In genomic region chr5:151019331-151019730, GRCh38 we compare ENCODE assay signal across 22 cellular contexts. TPM values are rescaled to one million over a fixed set of nuclear protein-coding genes. Genes with fewer than 3 reads are reported as not detected.
DNase-seq lines count a peak whose midpoint lies in the region; ATAC-seq and TF ChIP-seq lines count a peak whose summit lies in the region.
"Had no signal": no experiment of that assay in that cellular context is flagged by ENCODE, and none has a peak within 500 bp of the region (broad histone marks: within the 10 kb centered on the region; RNA-seq: fewer than 3 reads in every experiment).

No MANE protein-coding gene starts in this region.

- H3K27me3 ChIP-seq in mammary epithelial cell (ENCODE audit: insufficient read depth, low read length) (no peaks in the 10 kb centered on the region), upper lobe of left lung (no peaks in the 10 kb centered on the region)

- H3K4me2 ChIP-seq in mammary epithelial cell (ENCODE audit: insufficient read depth, low read depth, low read length) = no peak overlapping the region

- H3K4me1 ChIP-seq in mammary epithelial cell (ENCODE audit: insufficient read depth, low read length) = peaks cover 22% of the 10 kb centered on the region
- peaks cover 29 to 76% (median 40%) of the 10 kb centered on the region in 4 donors for H3K4me1 ChIP-seq in upper lobe of left lung

- H3K4me3 ChIP-seq in mammary epithelial cell (replicated peaks in 1 of 3; ENCODE audit: insufficient read depth in 1 of 3, low read depth in 2 of 3, low read length in 3 of 3) = no peak overlapping the region
- no peak overlapping the region for H3K4me3 ChIP-seq in upper lobe of left lung
- H3K4me3 ChIP-seq: K562 had no signal

- POLR2A ChIA-PET in MCF 10A (lab: Yijun Ruan, JAX) (interaction anchor here (1.0 kb wide), 1 partner anchor 17 kb away, joined by 3 read pairs; no protein-coding TSS in a partner anchor), activated B cell treated with CpG ODN at 0.5 μM for 24 hours (lab: Charles Lee) (no interaction called here)
- POLR2A ChIA-PET in naive thymus-derived CD8-positive, alpha-beta T cell (lab: Charles Lee) = no interaction called here

- DNase-seq in MCF 10A (ENCODE audit: unreplicated experiment) (no peak), mammary epithelial cell (no peak), activated B cell treated with CpG ODN at 0.5 μM for 24 hours (no peak), upper lobe of left lung (no peak), substantia nigra (lab: John Stamatoyannopoulos, UW) (no peak)
- no peak for DNase-seq in naive thymus-derived CD8-positive, alpha-beta T cell
- DNase-seq: activated CD4-positive, alpha-beta T cell treated with anti-CD3 and anti-CD28 coated beads, Interleukin-2, amount 50 U/mL, for 4 hours; activated gamma-delta T cell; foreskin fibroblast; GF-D8; mesenchymal stem cell; NCI-H187; NCI-H345; NK-92 treated with Interleukin-12 subunit alpha and Interleukin-12 subunit beta, amount 100 ng/mL, for 24 hours; spleen; stimulated activated CD4-positive, alpha-beta T cell treated with anti-CD3 and anti-CD28 coated beads, Interleukin-4, amount 100 ng/mL, for 24 hours; stimulated activated naive CD8-positive, alpha-beta T cell treated with anti-CD3 and anti-CD28 coated beads, Interleukin-15, amount 100 ng/mL, for 72 hours had no signal

- dilution Hi-C loops in mammary epithelial cell (cut with HindIII; ENCODE audit: low sequenced_read_pairs) = no loop called here

- H2AFZ ChIP-seq in mammary epithelial cell (ENCODE audit: low read depth, low read length) = no peak overlapping the region

- ATAC-seq in activated B cell treated with CpG ODN at 0.5 μM for 24 hours (ENCODE audit: low read depth) (no peak), upper lobe of left lung (ENCODE audit: low FRiP score in 2 of 2) (no peak), HG03432 (IDR thresholded peaks at IDR 0.05; ENCODE audit: unreplicated experiment) (no peak), GM18517 (IDR thresholded peaks at IDR 0.05; ENCODE audit: unreplicated experiment) (no peak)
- no peak for ATAC-seq in naive thymus-derived CD8-positive, alpha-beta T cell
- ATAC-seq: K562; stimulated activated naive CD8-positive, alpha-beta T cell treated with anti-CD3 and anti-CD28 coated beads, Interleukin-15, amount 100 ng/mL, for 72 hours had no signal

- TF ChIP-seq CTCF in MCF 10A (IDR thresholded peaks at IDR 0.05; ENCODE audit: unreplicated experiment) (no peak), mammary epithelial cell (conservative IDR thresholded peaks at IDR 0.05 in 1 of 2, IDR thresholded peaks at IDR 0.05 in 1 of 2; ENCODE audit: extremely low read depth in 1 of 2, insufficient read depth in 1 of 2, low read depth in 1 of 2, low read length in 2 of 2) (no peak), activated B cell treated with CpG ODN at 0.5 μM for 24 hours (IDR thresholded peaks at IDR 0.05) (no peak), upper lobe of left lung (IDR thresholded peaks at IDR 0.05) (no peak)

- H3K27me3 Mint-ChIP-seq in MCF 10A (ENCODE audit: insufficient read depth, unreplicated experiment) (no peaks in the 10 kb centered on the region), activated B cell treated with CpG ODN at 0.5 μM for 24 hours (no peaks in the 10 kb centered on the region)
- H3K27me3 Mint-ChIP-seq in naive thymus-derived CD8-positive, alpha-beta T cell = peaks cover 4 to 24% (median 7%) of the 10 kb centered on the region in 5 donors

- CTCF ChIA-PET in MCF 10A (lab: Yijun Ruan, JAX) = interaction anchor here (0.6 to 2.3 kb wide), 6 partner anchors 32 to 945 kb away, joined by 4 to 6 read pairs (median 4); no protein-coding TSS in a partner anchor
- CTCF ChIA-PET in mammary epithelial cell (lab: Charles Lee; ENCODE audit: low non-redundant PET) = no interaction called here
- CTCF ChIA-PET in activated B cell treated with CpG ODN at 0.5 μM for 24 hours (lab: Charles Lee) = no interaction called here

- no peaks in the 10 kb centered on the region for H3K79me2 ChIP-seq in mammary epithelial cell (ENCODE audit: insufficient read depth, low read length)

- H3K4me1 Mint-ChIP-seq in MCF 10A (ENCODE audit: insufficient read depth, unreplicated experiment) = peaks cover 27% of the 10 kb centered on the region
- peaks cover 20% of the 10 kb centered on the region for H3K4me1 Mint-ChIP-seq in activated B cell treated with CpG ODN at 0.5 μM for 24 hours
- peaks cover 13 to 25% (median 17%) of the 10 kb centered on the region in 4 donors for H3K4me1 Mint-ChIP-seq in naive thymus-derived CD8-positive, alpha-beta T cell

- H3K9me3 Mint-ChIP-seq in MCF 10A (ENCODE audit: unreplicated experiment) (no peaks in the 10 kb centered on the region), activated B cell treated with CpG ODN at 0.5 μM for 24 hours (no peaks in the 10 kb centered on the region)
- H3K9me3 Mint-ChIP-seq in naive thymus-derived CD8-positive, alpha-beta T cell = no peaks in the 10 kb centered on the region
- H3K9me3 Mint-ChIP-seq: stimulated activated naive CD8-positive, alpha-beta T cell treated with anti-CD3 and anti-CD28 coated beads, Interleukin-15, amount 100 ng/mL, for 72 hours had no signal

- no peak for TF ChIP-seq EP300 in upper lobe of left lung (IDR thresholded peaks at IDR 0.05)

- H3K4me3 Mint-ChIP-seq in MCF 10A (ENCODE audit: unreplicated experiment) (no peak overlapping the region), activated B cell treated with CpG ODN at 0.5 μM for 24 hours (peak overlapping the region; percentile 2)
- H3K4me3 Mint-ChIP-seq in naive thymus-derived CD8-positive, alpha-beta T cell = peak overlapping the region in 6 of 10 donors; percentile 8 to 83 (median 52)

- TF ChIP-seq POLR2A in upper lobe of left lung (IDR thresholded peaks at IDR 0.05) = no peak

- H3K27ac ChIP-seq in mammary epithelial cell (ENCODE audit: insufficient read depth, low read depth, low read length) = no peak overlapping the region
- peak overlapping the region in 3 of 4 donors; percentile 93 to 98 (median 98) for H3K27ac ChIP-seq in upper lobe of left lung
- H3K27ac ChIP-seq in substantia nigra (ENCODE audit: low read depth, low read length, poor library complexity, severe bottlenecking) = no peak overlapping the region
- H3K27ac ChIP-seq: C4-2B had no signal

- peaks cover 12% of the 10 kb centered on the region for H3K36me3 Mint-ChIP-seq in MCF 10A (ENCODE audit: insufficient read depth, unreplicated experiment)
- H3K36me3 Mint-ChIP-seq in activated B cell treated with CpG ODN at 0.5 μM for 24 hours (ENCODE audit: low read depth) = peaks cover 4% of the 10 kb centered on the region
- H3K36me3 Mint-ChIP-seq in naive thymus-derived CD8-positive, alpha-beta T cell = no peaks in the 10 kb centered on the region

- in situ Hi-C loops in mammary epithelial cell (cut with MboI; ENCODE audit: low sequenced_read_pairs in 2 of 2) = no loop called here

- no TSS peak for BruUV-seq in MCF 10A (replicated peaks; lab: Mats Ljungman, UMichigan)
- no TSS peak for BruUV-seq in mammary epithelial cell (replicated peaks; lab: Mats Ljungman, UMichigan)

- intact Hi-C loops in MCF 10A (cut with micrococcal nuclease) = no loop called here
- intact Hi-C loops in mammary epithelial cell (cut with micrococcal nuclease) = no loop called here
- intact Hi-C loops in activated B cell treated with CpG ODN at 0.5 μM for 24 hours (cut with micrococcal nuclease) = no loop called here

- no peaks in the 10 kb centered on the region for H3K9me3 ChIP-seq in mammary epithelial cell (replicated peaks; ENCODE audit: insufficient read depth, low read length)
- no peaks in the 10 kb centered on the region for H3K9me3 ChIP-seq in upper lobe of left lung
- H3K9me3 ChIP-seq: spleen had no signal

- WGBS in mammary epithelial cell (ENCODE audit: low coverage, missing lambda C conversion rate) = 96% methylated on average over 2 of the region's 2 CpGs
- WGBS in upper lobe of left lung, 2 donors = 74 to 77% methylated on average over 2 of the region's 2 CpGs

- no peaks in the 10 kb centered on the region for H4K20me1 ChIP-seq in mammary epithelial cell (ENCODE audit: insufficient read depth, low read length)

- H3K36me3 ChIP-seq in mammary epithelial cell (ENCODE audit: insufficient read depth, low read length) = no peaks in the 10 kb centered on the region
- peaks cover 0 to 21% (median 2%) of the 10 kb centered on the region in 4 donors for H3K36me3 ChIP-seq in upper lobe of left lung

- no peak overlapping the region for H3K9ac ChIP-seq in mammary epithelial cell (ENCODE audit: insufficient read depth, low read length)

- peak overlapping the region; percentile 28 for H3K27ac Mint-ChIP-seq in MCF 10A (ENCODE audit: low read depth, unreplicated experiment)
- no peak overlapping the region for H3K27ac Mint-ChIP-seq in activated B cell treated with CpG ODN at 0.5 μM for 24 hours
- peak overlapping the region in 1 of 10 donors; percentile 29 for H3K27ac Mint-ChIP-seq in naive thymus-derived CD8-positive, alpha-beta T cell

RNA-seq across cellular contexts. Expression of gene GPX3, which starts 1.1 kb away (rescaled TPM):
- total RNA-seq in MCF 10A (2022) (not detected in 2 replicates), mammary epithelial cell (1 to 10 TPM in 1 of 2 donors, not detected in 1; 2.7 TPM), activated B cell treated with CpG ODN at 0.5 μM for 24 hours (0.18 and 0.76 TPM in 2 replicates), upper lobe of left lung (1,000 to 10,000 TPM in 4 of 6 donors, 100 to 1,000 TPM in 2; 876 to 1,536 (median 1,027) TPM)
- 2.5 TPM for polyA plus RNA-seq in mammary epithelial cell
- not detected for polyA minus RNA-seq in mammary epithelial cell
- not detected for total RNA-seq in naive thymus-derived CD8-positive, alpha-beta T cell
- 1 to 10 TPM in 1 of 3 donors, under 1 TPM in 1, not detected in 1; 0.35 to 1.9 TPM for polyA plus RNA-seq in naive thymus-derived CD8-positive, alpha-beta T cell
- total RNA-seq: T-helper 2 cell treated with Interferon-gamma antibody and Interleukin-4, amounts not matched to agents 100 ng/mL and 5 ng/mL, for 36 hours had no signal

Comparison
In these comparisons a context has a peak if more than half of its experiments do, and no peak if none do; other contexts are left out.
1. H3K27ac ChIP-seq: peak in upper lobe of left lung (3 of 4); none in mammary epithelial cell (single experiment) and substantia nigra (single experiment).
2. RNA of gene GPX3, which starts 1.1 kb away (total RNA-seq): 876 to 1,536 TPM in upper lobe of left lung; 2.7 TPM in mammary epithelial cell, 0.18 to 0.76 TPM in activated B cell treated with CpG ODN at 0.5 μM for 24 hours, not detected in MCF 10A and not detected in naive thymus-derived CD8-positive, alpha-beta T cell; every median in the first group is over 100 times any median in the second.